ENCODE assay signal across 14 cellular contexts in genomic region chr20:47559141-47559540, GRCh38. TPM values are rescaled to one million over a fixed set of nuclear protein-coding genes. Genes with fewer than 3 reads are reported as not detected.
A peak's percentile ranks its signal among the peaks of the same experiment; 100 is the strongest.
DNase-seq lines count a peak whose midpoint lies in the region; FAIRE-seq and TF ChIP-seq lines count a peak whose summit lies in the region.
"Had no signal": no experiment of that assay in that cellular context is flagged by ENCODE, and none has a peak within 500 bp of the region (broad histone marks: within the 10 kb centered on the region; RNA-seq: fewer than 3 reads in every experiment).

No MANE protein-coding gene starts in this region.

- H3K4me3 ChIP-seq in H1 (ENCODE audit: extremely low read depth in 1 of 4, insufficient read depth in 2 of 4, low read depth in 3 of 4, low read length in 4 of 4) (no peak overlapping the region), vagina (no peak overlapping the region), mesendoderm (ENCODE audit: low read length) (no peak overlapping the region)
- H3K4me3 ChIP-seq: A549, coronary artery had no signal

- H4K8ac ChIP-seq in H1 (ENCODE audit: extremely low read depth, insufficient read depth, low read length), result no peak overlapping the region
- no peak overlapping the region for H4K8ac ChIP-seq in mesendoderm (ENCODE audit: low read depth, low read length)

- no peak overlapping the region for H3K14ac ChIP-seq in H1 (ENCODE audit: insufficient read length)

- no peak overlapping the region for H2BK15ac ChIP-seq in H1 (ENCODE audit: low read length)
- no peak overlapping the region for H2BK15ac ChIP-seq in mesendoderm (replicated peaks; ENCODE audit: low read depth)

- no peak for TF ChIP-seq EP300 in H1 (IDR thresholded peaks at IDR 0.05; ENCODE audit: borderline replicate concordance in 1 of 2, low read depth in 2 of 2, low read length in 2 of 2)

- no peaks in the 10 kb centered on the region for H3K27me3 Mint-ChIP-seq in activated naive CD4-positive, alpha-beta T cell treated with anti-CD3 and anti-CD28 coated beads, Interleukin-2, amount 50 U/mL, for 24 hours
- H3K27me3 Mint-ChIP-seq: activated naive CD8-positive, alpha-beta T cell treated with anti-CD3 and anti-CD28 coated beads, Interleukin-2, amount 10 ng/mL, durations not matched to agents 7 days and 5 days; naive thymus-derived CD4-positive, alpha-beta T cell had no signal

- no peak overlapping the region for H2AFZ ChIP-seq in H1 (ENCODE audit: low read length)

- H2BK5ac ChIP-seq in H1 (ENCODE audit: low read depth, low read length), result no peak overlapping the region
- no peak overlapping the region for H2BK5ac ChIP-seq in mesendoderm (ENCODE audit: low read length)

- H3K4me1 ChIP-seq in H1 (replicated peaks in 1 of 4; ENCODE audit: control insufficient read depth in 3 of 4, insufficient read depth in 4 of 4, low read length in 3 of 4), result peaks cover 2 to 14% (median 8%) of the 10 kb centered on the region in 4 experiments; a peak in 5 of 7 replicates
- H3K4me1 ChIP-seq in vagina, result peaks cover 28% of the 10 kb centered on the region
- no peaks in the 10 kb centered on the region for H3K4me1 ChIP-seq in mesendoderm (ENCODE audit: control insufficient read depth, low read depth, low read length)

- H3K79me2 ChIP-seq in H1 (ENCODE audit: control insufficient read depth in 1 of 2, insufficient read depth in 2 of 2, low read length in 2 of 2), result peaks cover 9 to 74% of the 10 kb centered on the region in 2 experiments
- H3K79me2 ChIP-seq in mesendoderm (ENCODE audit: control insufficient read depth, insufficient read depth, low read length), result peaks cover 3% of the 10 kb centered on the region

- H4K20me1 ChIP-seq in H1 (replicated peaks in 1 of 2; ENCODE audit: control insufficient read depth in 1 of 2, insufficient read depth in 2 of 2, low read length in 2 of 2), result no peaks in the 10 kb centered on the region

- H3K9me3 ChIP-seq in H1 (ENCODE audit: insufficient read depth in 2 of 2, low read depth in 1 of 2, low read length in 1 of 2) (no peaks in the 10 kb centered on the region), vagina (no peaks in the 10 kb centered on the region)
- H3K9me3 ChIP-seq: A549 had no signal

- POLR2A ChIA-PET in H1 (lab: Charles Lee; ENCODE audit: partially characterized antibody), result no interaction called here

- CTCF ChIA-PET in H1 (lab: Charles Lee; ENCODE audit: partially characterized antibody), result interaction anchor here (0.8 to 1.5 kb wide), 4 partner anchors 24 to 91 kb away, joined by 3 to 6 read pairs (median 4); no protein-coding TSS in a partner anchor

- TF ChIP-seq RAD21 in H1 (IDR thresholded peaks at IDR 0.05 in 1 of 2, conservative IDR thresholded peaks at IDR 0.05 in 1 of 2; ENCODE audit: low read depth in 2 of 2, low read length in 2 of 2), result no peak

- no peak overlapping the region for H4K91ac ChIP-seq in H1 (replicated peaks; ENCODE audit: insufficient read length, low read length)

- H3K18ac ChIP-seq in H1 (ENCODE audit: extremely low read depth, low read length), result no peak overlapping the region
- H3K18ac ChIP-seq in mesendoderm (ENCODE audit: low read length), result no peak overlapping the region

- H2AK5ac ChIP-seq in H1 (ENCODE audit: low read depth, low read length), result no peak overlapping the region
- H2AK5ac ChIP-seq in mesendoderm (ENCODE audit: low read length), result no peak overlapping the region

- H3K9ac ChIP-seq in H1 (replicated peaks in 1 of 4; ENCODE audit: extremely low read depth in 1 of 4, low read depth in 3 of 4, low read length in 3 of 4), result no peak overlapping the region
- H3K9ac ChIP-seq in mesendoderm (ENCODE audit: low read length), result no peak overlapping the region

- H2BK12ac ChIP-seq in H1 (ENCODE audit: low read depth, low read length), result no peak overlapping the region; the same call in 1 of the 2 replicates

- TF ChIP-seq POLR2A in H1 (IDR thresholded peaks at IDR 0.05; ENCODE audit: control extremely low read depth in 1 of 2, low read depth in 2 of 2, low read length in 2 of 2) (no peak), vagina (IDR thresholded peaks at IDR 0.05) (no peak)

- H3K4me1 Mint-ChIP-seq in activated naive CD4-positive, alpha-beta T cell treated with anti-CD3 and anti-CD28 coated beads, Interleukin-2, amount 50 U/mL, for 24 hours, result peaks cover 76% of the 10 kb centered on the region

- no peak overlapping the region; a peak in 1 of 4 replicates for H3K4me2 ChIP-seq in H1 (ENCODE audit: insufficient read depth in 1 of 2, low read depth in 2 of 2, low read length in 2 of 2)
- no peak overlapping the region for H3K4me2 ChIP-seq in mesendoderm (ENCODE audit: low read length)
- H3K4me2 ChIP-seq: A549 had no signal

- H3K27me3 ChIP-seq in H1 (replicated peaks in 1 of 4; ENCODE audit: control insufficient read depth in 3 of 4, extremely low read depth in 1 of 4, insufficient read depth in 3 of 4, low read length in 3 of 4) (no peaks in the 10 kb centered on the region), vagina (no peaks in the 10 kb centered on the region), mesendoderm (ENCODE audit: insufficient read depth, low read length, poor library complexity) (no peaks in the 10 kb centered on the region)

- no peak for TF ChIP-seq CTCF in H1 (IDR thresholded peaks at IDR 0.05; ENCODE audit: control extremely low read depth in 1 of 3, insufficient read depth in 1 of 3, low read depth in 1 of 3, low read length in 3 of 3)
- no peak for TF ChIP-seq CTCF in vagina (IDR thresholded peaks at IDR 0.05)

- H3K23ac ChIP-seq in H1 (ENCODE audit: insufficient read length) (no peak overlapping the region), mesendoderm (ENCODE audit: low read length) (no peak overlapping the region)

- intact Hi-C loops in vagina (cut with DNase I), result no loop called here

- H3K56ac ChIP-seq in H1 (replicated peaks; ENCODE audit: insufficient read length, low read depth, low read length), result no peak overlapping the region
- H3K56ac ChIP-seq in mesendoderm (ENCODE audit: low read length), result no peak overlapping the region

- no peak overlapping the region for H3K27ac Mint-ChIP-seq in activated naive CD4-positive, alpha-beta T cell treated with anti-CD3 and anti-CD28 coated beads, Interleukin-2, amount 50 U/mL, for 24 hours
- H3K27ac Mint-ChIP-seq: activated naive CD8-positive, alpha-beta T cell treated with anti-CD3 and anti-CD28 coated beads, Interleukin-2, amount 10 ng/mL, durations not matched to agents 7 days and 5 days had no signal

- no peak overlapping the region for H2BK120ac ChIP-seq in H1 (replicated peaks; ENCODE audit: low read depth, low read length)
- H2BK120ac ChIP-seq in mesendoderm (ENCODE audit: low read depth, low read length), result no peak overlapping the region

- H2BK20ac ChIP-seq in H1 (ENCODE audit: low read length), result 0 out of 2 replicates have a peak overlapping the region, but pooled peaks have one; percentile 15

- H3K79me1 ChIP-seq in H1 (ENCODE audit: low read depth, low read length), result peaks cover 7% of the 10 kb centered on the region
- H3K79me1 ChIP-seq in mesendoderm (ENCODE audit: low read length), result peaks cover 4% of the 10 kb centered on the region

- H3K36me3 Mint-ChIP-seq in activated naive CD4-positive, alpha-beta T cell treated with anti-CD3 and anti-CD28 coated beads, Interleukin-2, amount 50 U/mL, for 24 hours, result peaks cover 8% of the 10 kb centered on the region

- no peak overlapping the region for H3K27ac ChIP-seq in H1 (ENCODE audit: low read depth, low read length)
- peak overlapping the region; percentile 57 for H3K27ac ChIP-seq in vagina
- H3K27ac ChIP-seq in mesendoderm (ENCODE audit: low read depth, low read length), result no peak overlapping the region
- H3K27ac ChIP-seq: A549 had no signal

- H4K5ac ChIP-seq in H1 (ENCODE audit: insufficient read length, low read depth, low read length), result no peak overlapping the region
- no peak overlapping the region for H4K5ac ChIP-seq in mesendoderm (ENCODE audit: low read length)

- no peak for FAIRE-seq in H1 (lab: Jason Lieb, UNC)
- FAIRE-seq: A549, islet of Langerhans had no signal

- no peaks in the 10 kb centered on the region for H3K9me3 Mint-ChIP-seq in activated naive CD4-positive, alpha-beta T cell treated with anti-CD3 and anti-CD28 coated beads, Interleukin-2, amount 50 U/mL, for 24 hours
- H3K9me3 Mint-ChIP-seq: activated naive CD8-positive, alpha-beta T cell treated with anti-CD3 and anti-CD28 coated beads, Interleukin-2, amount 10 ng/mL, durations not matched to agents 7 days and 5 days had no signal

- H3K4ac ChIP-seq in H1 (replicated peaks; ENCODE audit: insufficient read length, low read depth, low read length), result no peak overlapping the region
- H3K4ac ChIP-seq in mesendoderm (ENCODE audit: low read depth, low read length), result no peak overlapping the region

- no peak for DNase-seq in activated naive CD4-positive, alpha-beta T cell (lab: John Stamatoyannopoulos, UW)
- DNase-seq in H1 (ENCODE audit: low read depth in 1 of 2, low spot score in 2 of 2) (no peak), myocyte (ENCODE audit: low read depth) (peak; percentile 12), vagina (ENCODE audit: extremely low spot score in 2 of 2) (no peak), KG1 (lab: John Stamatoyannopoulos, UW) (no peak), mesendoderm (no peak), AML-193 (lab: John Stamatoyannopoulos, UW) (no peak)
- DNase-seq: activated naive CD8-positive, alpha-beta T cell treated with anti-CD3 and anti-CD28 coated beads, Interleukin-2, amount 10 ng/mL, durations not matched to agents 7 days and 5 days; naive thymus-derived CD4-positive, alpha-beta T cell; NCI-H2081 treated with DMSO at 0.1 percent for 48 hours had no signal

- H3K36me3 ChIP-seq in H1 (ENCODE audit: control insufficient read depth in 2 of 4, insufficient read depth in 4 of 4, low read length in 3 of 4) (no peaks in the 10 kb centered on the region), vagina (no peaks in the 10 kb centered on the region), mesendoderm (ENCODE audit: control insufficient read depth, insufficient read depth, low read length) (no peaks in the 10 kb centered on the region)

- H3K4me3 Mint-ChIP-seq in activated naive CD4-positive, alpha-beta T cell treated with anti-CD3 and anti-CD28 coated beads, Interleukin-2, amount 50 U/mL, for 24 hours, result peak overlapping the region; percentile 27
- H3K4me3 Mint-ChIP-seq: activated naive CD8-positive, alpha-beta T cell treated with anti-CD3 and anti-CD28 coated beads, Interleukin-2, amount 10 ng/mL, durations not matched to agents 7 days and 5 days had no signal

- H3K23me2 ChIP-seq in H1 (ENCODE audit: low read depth, low read length), result no peaks in the 10 kb centered on the region

RNA-seq across cellular contexts. Expression of gene NCOA3, which starts 57.5 kb away (rescaled TPM):
- 21.1 and 24.7 TPM in 2 replicates for total RNA-seq in H1 (2021; fragmentation: NEBNext Ultra II Directional; extraction: Animal tissue kit (Norgen Biotek cat#: 25700))
- 6.7 and 7.9 TPM in 2 replicates for polyA plus RNA-seq in H1 (2011; rRNA removed)
- 10.4 TPM for polyA plus RNA-seq in H1 (2011; cell fraction: cytosol; rRNA removed)
- 14.1 TPM for polyA plus RNA-seq in H1 (2011; cell fraction: nucleus; rRNA removed)
- polyA plus RNA-seq in H1 (2012, experiment 1 of 2), result 6.9 to 12.3 TPM (median 9.0 TPM) in 4 replicates
- polyA plus RNA-seq in H1 (2012, experiment 2 of 2), result 0.51 TPM
- 10.1 TPM for polyA plus RNA-seq in H1 (2013, experiment 1 of 2)
- 10.3 TPM for polyA plus RNA-seq in H1 (2013, experiment 2 of 2)
- 34.1 and 42.0 TPM in 2 replicates for polyA minus RNA-seq in H1 (2011; rRNA and poly(A)+ RNA removed)
- polyA minus RNA-seq in H1 (2011; cell fraction: cytosol; rRNA and poly(A)+ RNA removed), result 18.4 TPM
- 29.2 TPM for polyA minus RNA-seq in H1 (2011; cell fraction: nucleus; rRNA and poly(A)+ RNA removed)
- 10.4 and 13.6 TPM in 2 replicates for total RNA-seq in myocyte
- 5.8 TPM for polyA plus RNA-seq in myocyte (2012)
- 47.1 TPM for total RNA-seq in vagina
- 6.1 TPM for polyA plus RNA-seq in mesendoderm (2013, experiment 1 of 2)
- polyA plus RNA-seq in mesendoderm (2013, experiment 2 of 2), result 6.3 TPM
